ENCODE assay signal across 9 cellular contexts in the genomic region with DNA sequence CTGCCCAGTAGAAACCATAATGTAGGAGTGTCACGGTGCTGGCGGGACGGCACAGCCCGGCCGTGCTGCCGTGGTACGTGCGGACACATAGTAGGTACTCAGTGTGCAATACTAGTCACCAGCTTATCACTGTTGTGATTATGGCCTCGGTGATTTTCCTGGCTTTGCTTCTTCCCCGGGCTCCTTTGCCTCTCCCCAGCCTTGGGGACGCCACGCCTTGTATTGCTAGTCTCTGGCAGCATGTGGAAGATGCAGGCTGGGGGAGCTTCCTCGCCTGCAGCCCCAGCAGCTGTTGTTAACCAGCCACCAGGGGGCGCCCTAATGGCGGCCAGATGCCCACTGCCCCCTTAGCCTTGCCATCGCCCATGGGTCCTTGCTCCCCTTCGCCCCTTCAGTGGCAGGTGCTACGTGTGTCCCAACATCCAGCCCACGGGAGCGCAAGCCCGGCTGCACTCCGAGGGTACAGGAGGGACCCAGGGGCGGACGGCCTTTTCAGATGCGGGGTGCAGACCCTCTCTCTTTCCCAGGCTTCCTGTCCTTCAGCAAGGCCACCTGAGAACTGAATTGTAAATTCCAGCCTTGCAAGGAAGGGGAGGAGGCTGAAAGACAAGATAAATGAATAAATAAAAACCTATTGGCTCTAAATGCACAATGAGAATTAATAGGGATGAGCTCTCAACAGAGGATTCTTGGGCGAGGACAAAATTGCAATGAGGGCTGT. TPM values are rescaled to one million over a fixed set of nuclear protein-coding genes. Genes with fewer than 3 reads are reported as not detected.
DNase-seq lines count a peak whose midpoint lies in the region; ATAC-seq and TF ChIP-seq lines count a peak whose summit lies in the region.
"Had no signal": no experiment of that assay in that cellular context is flagged by ENCODE, and none has a peak within 500 bp of the region (broad histone marks: within the 10 kb centered on the region; RNA-seq: fewer than 3 reads in every experiment).

No MANE protein-coding gene starts in this region.

- H3K27ac Mint-ChIP-seq in CD4-positive, alpha-beta T cell, result no peak overlapping the region
- H3K27ac Mint-ChIP-seq in glutamatergic neuron (ENCODE audit: unreplicated experiment), result no peak overlapping the region

- ATAC-seq in CD4-positive, alpha-beta T cell (ENCODE audit: poor library complexity), result peak; percentile 52
- ATAC-seq in GM18873 (IDR thresholded peaks at IDR 0.05; ENCODE audit: low FRiP score, unreplicated experiment), result no peak
- no peak for ATAC-seq in GM21360 (IDR thresholded peaks at IDR 0.05; ENCODE audit: unreplicated experiment)

- H3K9me3 ChIP-seq in CD4-positive, alpha-beta T cell (ENCODE audit: control insufficient read depth, low read length), result no peaks in the 10 kb centered on the region
- H3K9me3 ChIP-seq in SJCRH30 (replicated peaks), result no peaks in the 10 kb centered on the region

- no peaks in the 10 kb centered on the region for H3K4me1 ChIP-seq in SJCRH30

- H3K27me3 ChIP-seq in CD4-positive, alpha-beta T cell (ENCODE audit: control insufficient read depth, insufficient read depth, low read length), result peaks cover 33% of the 10 kb centered on the region
- peaks cover 37% of the 10 kb centered on the region for H3K27me3 ChIP-seq in SJCRH30

- H3K36me3 Mint-ChIP-seq in CD4-positive, alpha-beta T cell (ENCODE audit: low read depth), result no peaks in the 10 kb centered on the region
- H3K36me3 Mint-ChIP-seq in glutamatergic neuron (ENCODE audit: unreplicated experiment), result peaks cover 11% of the 10 kb centered on the region
- H3K36me3 Mint-ChIP-seq: IgD-negative memory B cell had no signal

- no peaks in the 10 kb centered on the region for H3K9me3 Mint-ChIP-seq in CD4-positive, alpha-beta T cell
- peaks cover 10% of the 10 kb centered on the region for H3K9me3 Mint-ChIP-seq in glutamatergic neuron (ENCODE audit: unreplicated experiment)
- H3K9me3 Mint-ChIP-seq: IgD-negative memory B cell had no signal

- TF ChIP-seq CTCF in CD4-positive, alpha-beta T cell (IDR thresholded peaks at IDR 0.05), result peak; percentile 93
- TF ChIP-seq CTCF in glutamatergic neuron (IDR thresholded peaks at IDR 0.05; ENCODE audit: partially characterized antibody, unreplicated experiment), result peak; percentile 96

- DNase-seq in CD4-positive, alpha-beta T cell, result peak; percentile 24 to 69 (median 48)
- DNase-seq in HT1080 (ENCODE audit: low read depth) (peak; percentile 55), SJCRH30 (peak; percentile 60 to 81), glutamatergic neuron (peak; percentile 77), renal cortical epithelial cell (ENCODE audit: low read depth) (peak; percentile 8)
- peak; percentile 32 for DNase-seq in activated effector memory CD4-positive, alpha-beta T cell treated with Interleukin-2 at 50 U/mL for 16 hours

- CTCF ChIA-PET in CD4-positive, alpha-beta T cell (lab: Charles Lee), result interaction anchor here (0.6 to 1.7 kb wide), 8 partner anchors 12 to 90 kb away, joined by 3 to 9 read pairs (median 4); no protein-coding TSS in a partner anchor

- POLR2A ChIA-PET in CD4-positive, alpha-beta T cell (lab: Charles Lee), result interaction anchor here (1.1 kb wide), 1 partner anchor 67 kb away, joined by 3 read pairs; no protein-coding TSS in a partner anchor

- no peaks in the 10 kb centered on the region for H3K4me1 Mint-ChIP-seq in CD4-positive, alpha-beta T cell (ENCODE audit: low read depth)
- peaks cover 30% of the 10 kb centered on the region for H3K4me1 Mint-ChIP-seq in glutamatergic neuron (ENCODE audit: low read depth, unreplicated experiment)

- no peak overlapping the region for H3K4me3 Mint-ChIP-seq in CD4-positive, alpha-beta T cell
- H3K4me3 Mint-ChIP-seq in glutamatergic neuron (ENCODE audit: unreplicated experiment), result peak overlapping the region; percentile 52
- H3K4me3 Mint-ChIP-seq: IgD-negative memory B cell had no signal

- H3K27ac ChIP-seq in CD4-positive, alpha-beta T cell (ENCODE audit: low read depth, low read length), result no peak overlapping the region
- no peak overlapping the region for H3K27ac ChIP-seq in SJCRH30

- no peak overlapping the region for H3K4me3 ChIP-seq in SJCRH30

- H3K27me3 Mint-ChIP-seq in CD4-positive, alpha-beta T cell, result peaks cover 56% of the 10 kb centered on the region
- peaks cover 15% of the 10 kb centered on the region for H3K27me3 Mint-ChIP-seq in glutamatergic neuron (ENCODE audit: unreplicated experiment)

- intact Hi-C loops in CD4-positive, alpha-beta T cell (cut with DNase I, micrococcal nuclease), result loop anchor here (1.0 to 10.0 kb wide), 3 partner anchors 66 to 405 kb away; no protein-coding TSS in a partner anchor

- H3K36me3 ChIP-seq in SJCRH30, result no peaks in the 10 kb centered on the region

RNA-seq across cellular contexts. Expression of a gene that starts 8.0 kb away (rescaled TPM):
- 1 to 10 TPM; 2.2 to 2.6 TPM for total RNA-seq in CD4-positive, alpha-beta T cell
- 1.1 and 2.6 TPM in 2 replicates for total RNA-seq in HT1080 (2014; rRNA removed; shearing (Covaris generic))
- polyA plus RNA-seq in HT1080 (2015; cell fraction: cytosol; rRNA removed), result 0.71 and 0.78 TPM in 2 replicates
- 1.0 and 2.5 TPM in 2 replicates for polyA plus RNA-seq in HT1080 (2015; cell fraction: nucleus; rRNA removed)
- 0.15 and 0.26 TPM in 2 replicates for total RNA-seq in SJCRH30 (2014; rRNA removed; shearing (Covaris generic))
- 43.7 TPM for total RNA-seq in glutamatergic neuron (ENCODE audit: unreplicated experiment)
- total RNA-seq in renal cortical epithelial cell, result 0.15 and 0.17 TPM in 2 replicates

Comparison
In these comparisons a context has a peak if more than half of its experiments do, and no peak if none do; other contexts are left out.
1. DNase-seq: peak in every context shown above with its lines; median percentile 77 in glutamatergic neuron; 70 in SJCRH30; 55 in HT1080; 48 in CD4-positive, alpha-beta T cell; 32 in activated effector memory CD4-positive, alpha-beta T cell treated with Interleukin-2 at 50 U/mL for 16 hours; 8 in renal cortical epithelial cell.
2. RNA of a gene that starts 8.0 kb away (total RNA-seq): 43.7 TPM in glutamatergic neuron (single experiment); 2.2 to 2.6 TPM in CD4-positive, alpha-beta T cell, 1.1 to 2.6 TPM in HT1080, 0.15 to 0.26 TPM in SJCRH30 and 0.15 to 0.17 TPM in renal cortical epithelial cell; every median in the first group is over 10 times any median in the second.